Comparison of ENCODE assay signal across 2 cellular contexts in the genomic region with DNA sequence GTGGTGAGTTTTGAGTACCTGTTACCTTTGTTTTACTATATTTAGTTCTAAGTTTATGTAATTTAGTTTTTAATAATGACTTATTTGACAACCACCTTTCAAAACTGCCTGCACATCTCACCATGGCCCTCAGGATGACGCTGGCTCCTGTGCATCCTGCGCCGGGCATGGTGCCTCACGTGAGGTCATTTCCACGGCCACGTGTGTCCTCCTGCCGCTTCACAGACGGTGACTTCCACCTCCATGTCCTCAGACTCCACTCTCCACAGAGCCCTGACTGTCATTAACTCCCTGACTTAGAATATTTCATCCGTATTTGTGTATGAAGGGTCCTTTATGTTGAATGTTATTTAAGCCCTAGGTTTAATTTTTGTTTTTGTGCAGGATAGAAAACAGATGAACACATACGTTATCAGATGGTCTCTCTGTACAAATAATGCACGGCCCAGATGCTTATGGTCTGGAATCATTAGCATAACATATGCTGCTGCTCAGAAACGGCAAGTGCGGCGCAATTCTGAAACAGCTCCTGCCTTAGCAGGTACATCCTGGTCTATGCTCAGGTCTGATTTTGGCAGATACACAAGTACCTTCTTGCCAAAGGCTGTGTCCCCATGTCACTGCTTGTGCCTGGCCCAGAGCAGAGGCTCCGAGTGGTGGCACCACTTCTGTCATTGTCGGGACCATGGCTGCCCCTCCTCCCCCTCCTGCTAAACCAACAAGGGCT.
TF ChIP-seq lines count a peak whose summit lies in the region.

No MANE protein-coding gene starts in this region.

TF ChIP-seq in HepG2, 621 proteins besides CTCF, POLR2A, EP300 and RAD21:
- TF ChIP-seq, protein P1, sequence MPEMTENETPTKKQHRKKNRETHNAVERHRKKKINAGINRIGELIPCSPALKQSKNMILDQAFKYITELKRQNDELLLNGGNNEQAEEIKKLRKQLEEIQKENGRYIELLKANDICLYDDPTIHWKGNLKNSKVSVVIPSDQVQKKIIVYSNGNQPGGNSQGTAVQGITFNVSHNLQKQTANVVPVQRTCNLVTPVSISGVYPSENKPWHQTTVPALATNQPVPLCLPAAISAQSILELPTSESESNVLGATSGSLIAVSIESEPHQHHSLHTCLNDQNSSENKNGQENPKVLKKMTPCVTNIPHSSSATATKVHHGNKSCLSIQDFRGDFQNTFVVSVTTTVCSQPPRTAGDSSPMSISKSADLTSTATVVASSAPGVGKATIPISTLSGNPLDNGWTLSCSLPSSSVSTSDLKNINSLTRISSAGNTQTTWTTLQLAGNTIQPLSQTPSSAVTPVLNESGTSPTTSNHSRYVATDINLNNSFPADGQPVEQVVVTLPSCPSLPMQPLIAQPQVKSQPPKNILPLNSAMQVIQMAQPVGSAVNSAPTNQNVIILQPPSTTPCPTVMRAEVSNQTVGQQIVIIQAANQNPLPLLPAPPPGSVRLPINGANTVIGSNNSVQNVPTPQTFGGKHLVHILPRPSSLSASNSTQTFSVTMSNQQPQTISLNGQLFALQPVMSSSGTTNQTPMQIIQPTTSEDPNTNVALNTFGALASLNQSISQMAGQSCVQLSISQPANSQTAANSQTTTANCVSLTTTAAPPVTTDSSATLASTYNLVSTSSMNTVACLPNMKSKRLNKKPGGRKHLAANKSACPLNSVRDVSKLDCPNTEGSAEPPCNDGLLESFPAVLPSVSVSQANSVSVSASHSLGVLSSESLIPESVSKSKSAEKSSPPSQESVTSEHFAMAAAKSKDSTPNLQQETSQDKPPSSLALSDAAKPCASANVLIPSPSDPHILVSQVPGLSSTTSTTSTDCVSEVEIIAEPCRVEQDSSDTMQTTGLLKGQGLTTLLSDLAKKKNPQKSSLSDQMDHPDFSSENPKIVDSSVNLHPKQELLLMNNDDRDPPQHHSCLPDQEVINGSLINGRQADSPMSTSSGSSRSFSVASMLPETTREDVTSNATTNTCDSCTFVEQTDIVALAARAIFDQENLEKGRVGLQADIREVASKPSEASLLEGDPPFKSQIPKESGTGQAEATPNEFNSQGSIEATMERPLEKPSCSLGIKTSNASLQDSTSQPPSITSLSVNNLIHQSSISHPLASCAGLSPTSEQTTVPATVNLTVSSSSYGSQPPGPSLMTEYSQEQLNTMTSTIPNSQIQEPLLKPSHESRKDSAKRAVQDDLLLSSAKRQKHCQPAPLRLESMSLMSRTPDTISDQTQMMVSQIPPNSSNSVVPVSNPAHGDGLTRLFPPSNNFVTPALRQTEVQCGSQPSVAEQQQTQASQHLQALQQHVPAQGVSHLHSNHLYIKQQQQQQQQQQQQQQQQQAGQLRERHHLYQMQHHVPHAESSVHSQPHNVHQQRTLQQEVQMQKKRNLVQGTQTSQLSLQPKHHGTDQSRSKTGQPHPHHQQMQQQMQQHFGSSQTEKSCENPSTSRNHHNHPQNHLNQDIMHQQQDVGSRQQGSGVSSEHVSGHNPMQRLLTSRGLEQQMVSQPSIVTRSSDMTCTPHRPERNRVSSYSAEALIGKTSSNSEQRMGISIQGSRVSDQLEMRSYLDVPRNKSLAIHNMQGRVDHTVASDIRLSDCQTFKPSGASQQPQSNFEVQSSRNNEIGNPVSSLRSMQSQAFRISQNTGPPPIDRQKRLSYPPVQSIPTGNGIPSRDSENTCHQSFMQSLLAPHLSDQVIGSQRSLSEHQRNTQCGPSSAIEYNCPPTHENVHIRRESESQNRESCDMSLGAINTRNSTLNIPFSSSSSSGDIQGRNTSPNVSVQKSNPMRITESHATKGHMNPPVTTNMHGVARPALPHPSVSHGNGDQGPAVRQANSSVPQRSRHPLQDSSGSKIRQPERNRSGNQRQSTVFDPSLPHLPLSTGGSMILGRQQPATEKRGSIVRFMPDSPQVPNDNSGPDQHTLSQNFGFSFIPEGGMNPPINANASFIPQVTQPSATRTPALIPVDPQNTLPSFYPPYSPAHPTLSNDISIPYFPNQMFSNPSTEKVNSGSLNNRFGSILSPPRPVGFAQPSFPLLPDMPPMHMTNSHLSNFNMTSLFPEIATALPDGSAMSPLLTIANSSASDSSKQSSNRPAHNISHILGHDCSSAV (CRISPR knock-in tag; IDR thresholded peaks at IDR 0.05; ENCODE audit: borderline replicate concordance): no peak
- TF ChIP-seq, protein P2, sequence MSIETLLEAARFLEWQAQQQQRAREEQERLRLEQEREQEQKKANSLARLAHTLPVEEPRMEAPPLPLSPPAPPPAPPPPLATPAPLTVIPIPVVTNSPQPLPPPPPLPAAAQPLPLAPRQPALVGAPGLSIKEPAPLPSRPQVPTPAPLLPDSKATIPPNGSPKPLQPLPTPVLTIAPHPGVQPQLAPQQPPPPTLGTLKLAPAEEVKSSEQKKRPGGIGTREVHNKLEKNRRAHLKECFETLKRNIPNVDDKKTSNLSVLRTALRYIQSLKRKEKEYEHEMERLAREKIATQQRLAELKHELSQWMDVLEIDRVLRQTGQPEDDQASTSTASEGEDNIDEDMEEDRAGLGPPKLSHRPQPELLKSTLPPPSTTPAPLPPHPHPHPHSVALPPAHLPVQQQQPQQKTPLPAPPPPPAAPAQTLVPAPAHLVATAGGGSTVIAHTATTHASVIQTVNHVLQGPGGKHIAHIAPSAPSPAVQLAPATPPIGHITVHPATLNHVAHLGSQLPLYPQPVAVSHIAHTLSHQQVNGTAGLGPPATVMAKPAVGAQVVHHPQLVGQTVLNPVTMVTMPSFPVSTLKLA (IDR thresholded peaks at IDR 0.05): peak; percentile 33; the same call in 1 of the 2 replicates

TF ChIP-seq in K562, 482 proteins besides CTCF, POLR2A, EP300 and RAD21:
- no peak for TF ChIP-seq ERF (CRISPR knock-in tag; IDR thresholded peaks at IDR 0.05)
- TF ChIP-seq BHLHE40 (IDR thresholded peaks at IDR 0.05; ENCODE audit: low read length): 0 out of 2 replicates have a peak, but pooled peaks have one; percentile 16
TF ChIP-seq in K562: peak in this region for 1.
